ENCODE assay signal across 9 cellular contexts in genomic region chr3:194139085-194139976, GRCh38. TPM values are rescaled to one million over a fixed set of nuclear protein-coding genes. Genes with fewer than 3 reads are reported as not detected.
DNase-seq lines count a peak whose midpoint lies in the region; ATAC-seq, FAIRE-seq and TF ChIP-seq lines count a peak whose summit lies in the region.
"Had no signal": no experiment of that assay in that cellular context is flagged by ENCODE, and none has a peak within 500 bp of the region (broad histone marks: within the 10 kb centered on the region; RNA-seq: fewer than 3 reads in every experiment).

No MANE protein-coding gene starts in this region.

- H3K27ac Mint-ChIP-seq in WTC11, result peak overlapping the region; percentile 95

- ATAC-seq in WTC11 (no peak), right cardiac atrium (no peak), GM21825 (IDR thresholded peaks at IDR 0.05; ENCODE audit: unreplicated experiment) (no peak), GM21381 (IDR thresholded peaks at IDR 0.05; ENCODE audit: unreplicated experiment) (no peak)

- intact Hi-C loops in right cardiac atrium (cut with DNase I), result loop anchor here (5.0 to 10.0 kb wide), 11 partner anchors 65 to 357 kb away; no protein-coding TSS in a partner anchor

- no peaks in the 10 kb centered on the region for H3K27me3 ChIP-seq in right cardiac atrium (ENCODE audit: control insufficient read depth, insufficient read depth)

- H3K4me3 Mint-ChIP-seq in WTC11, result peak overlapping the region; percentile 86

- POLR2A ChIA-PET in WTC11 (lab: Charles Lee), result interaction anchor here (1.0 to 2.3 kb wide), 2 partner anchors 9 to 176 kb away, joined by 3 to 6 read pairs; no protein-coding TSS in a partner anchor

- H3K9me3 Mint-ChIP-seq in WTC11, result no peaks in the 10 kb centered on the region

- no peak for TF ChIP-seq CTCF in WTC11 (IDR thresholded peaks at IDR 0.05)

- peaks cover 40% of the 10 kb centered on the region for H3K4me1 Mint-ChIP-seq in WTC11

- CTCF ChIA-PET in WTC11 (lab: Charles Lee), result interaction anchor here (0.7 to 4.4 kb wide), 12 partner anchors 28 to 359 kb away, joined by 3 to 32 read pairs (median 4); no protein-coding TSS in a partner anchor

- DNase-seq in AG08396 (ENCODE audit: low spot score), result peak; percentile 62
- DNase-seq in HTR-8/SVneo (ENCODE audit: insufficient read length, low spot score), result peak; percentile 25
- DNase-seq in WTC11 (ENCODE audit: low spot score), result peak; percentile 43
- DNase-seq in right cardiac atrium, result peak; percentile 54 to 74 (median 70)
- no peak for DNase-seq in NCI-H1092 (lab: John Stamatoyannopoulos, UW)

- H3K4me1 ChIP-seq in right cardiac atrium (ENCODE audit: control insufficient read depth, insufficient read depth, low read length), result peaks cover 11% of the 10 kb centered on the region

- no peaks in the 10 kb centered on the region for H3K9me3 ChIP-seq in right cardiac atrium (ENCODE audit: control insufficient read depth, low read length)

- H3K27me3 Mint-ChIP-seq in WTC11 (ENCODE audit: low read depth), result no peaks in the 10 kb centered on the region

- peaks cover 21% of the 10 kb centered on the region for H3K36me3 Mint-ChIP-seq in WTC11

- peak overlapping the region; percentile 43 for H3K4me3 ChIP-seq in right cardiac atrium (ENCODE audit: low read length)
- peak overlapping the region in 5 of 7 experiments; percentile 1 to 67 (median 60) for H3K4me3 ChIP-seq in skin epidermis

- 27% methylated on average over 25 of the region's 25 CpGs for WGBS in right cardiac atrium

- H3K27ac ChIP-seq in right cardiac atrium (ENCODE audit: low read length) (peak overlapping the region; percentile 59), skin epidermis (peak overlapping the region in 18 of 21 experiments; percentile 0 to 98 (median 53))

- no peak for FAIRE-seq in HTR-8/SVneo (lab: Jason Lieb, UNC)
- FAIRE-seq: colon had no signal

TF ChIP-seq in WTC11, 78 proteins besides CTCF, POLR2A, EP300 and RAD21:
- TF ChIP-seq ZNF425 (CRISPR knock-in tag; conservative IDR thresholded peaks at IDR 0.05) (peak; percentile 63; the same call in 1 of the 2 replicates), ZNF263 (CRISPR knock-in tag; IDR thresholded peaks at IDR 0.05; ENCODE audit: low read depth) (peak; percentile 58; the same call in 1 of the 2 replicates), CREB1 (CRISPR knock-in tag; IDR thresholded peaks at IDR 0.05) (no peak)

RNA-seq across cellular contexts. Expression of gene HES1, which starts 3.4 kb away (rescaled TPM):
- total RNA-seq in WTC11 (2021) (28.4 to 65.9 TPM (median 62.3 TPM) in 3 replicates), right cardiac atrium (10 to 100 TPM; 22.8 to 59.5 (median 27.8) TPM)
- polyA plus RNA-seq in right cardiac atrium, result 31.1 TPM
